Comparison of ENCODE assay signal across 8 cellular contexts in genomic region chr15:70512772-70513362, GRCh38.
DNase-seq lines count a peak whose midpoint lies in the region; ATAC-seq and TF ChIP-seq lines count a peak whose summit lies in the region.

No MANE protein-coding gene starts in this region.

- peak; percentile 68 for ATAC-seq in GM18907 (IDR thresholded peaks at IDR 0.05; ENCODE audit: unreplicated experiment)

- no CpG with 5 or more reads among the region's 8 CpGs for WGBS in mesendoderm (ENCODE audit: extremely low coverage, insufficient coverage, low lambda C conversion rate)

- no peak overlapping the region for H4K5ac ChIP-seq in mesendoderm (ENCODE audit: low read length)

- no peak overlapping the region for H3K18ac ChIP-seq in mesendoderm (ENCODE audit: low read length)

- H2AK5ac ChIP-seq in mesendoderm (ENCODE audit: low read length) = no peak overlapping the region

- H3K27ac ChIP-seq in C4-2B = no peak overlapping the region
- no peak overlapping the region for H3K27ac ChIP-seq in mesendoderm (ENCODE audit: low read depth, low read length)

- no peak overlapping the region for H3K4me2 ChIP-seq in mesendoderm (ENCODE audit: low read length)

- no peak overlapping the region for H3K4ac ChIP-seq in mesendoderm (ENCODE audit: low read depth, low read length)

- H3K4me3 ChIP-seq in mesendoderm (ENCODE audit: low read length) = no peak overlapping the region

- H3K79me2 ChIP-seq in mesendoderm (ENCODE audit: control insufficient read depth, insufficient read depth, low read length) = no peaks in the 10 kb centered on the region

- H4K8ac ChIP-seq in mesendoderm (ENCODE audit: low read depth, low read length) = no peak overlapping the region

- H3K79me1 ChIP-seq in mesendoderm (ENCODE audit: low read length) = no peaks in the 10 kb centered on the region

- TF ChIP-seq CTCF in C4-2B (conservative IDR thresholded peaks at IDR 0.05) = peak; percentile 96

- no peak overlapping the region for H2BK5ac ChIP-seq in mesendoderm (ENCODE audit: low read length)

- H3K9ac ChIP-seq in mesendoderm (ENCODE audit: low read length) = no peak overlapping the region

- no peak overlapping the region for H3K56ac ChIP-seq in mesendoderm (ENCODE audit: low read length)

- peaks cover 2% of the 10 kb centered on the region for H3K4me1 ChIP-seq in mesendoderm (ENCODE audit: control insufficient read depth, low read depth, low read length)

- H2BK15ac ChIP-seq in mesendoderm (replicated peaks; ENCODE audit: low read depth) = no peak overlapping the region

- H3K36me3 ChIP-seq in mesendoderm (ENCODE audit: control insufficient read depth, insufficient read depth, low read length) = no peaks in the 10 kb centered on the region

- no peak overlapping the region for H2BK120ac ChIP-seq in mesendoderm (ENCODE audit: low read depth, low read length)

- DNase-seq in HK-2 (ENCODE audit: unreplicated experiment) = peak; percentile 48
- peak; percentile 60 for DNase-seq in SW480 (ENCODE audit: low spot score)
- DNase-seq in central memory CD4-positive, alpha-beta T cell = peak; percentile 53
- DNase-seq in mesendoderm = peak; percentile 88
- DNase-seq in NCI-H1105 treated with DMSO at 0.1 percent for 48 hours (lab: John Stamatoyannopoulos, UW) = no peak
- DNase-seq in GOT3 (lab: John Stamatoyannopoulos, UW) = no peak

- H3K27me3 ChIP-seq in mesendoderm (ENCODE audit: insufficient read depth, low read length, poor library complexity) = no peaks in the 10 kb centered on the region

- no peak overlapping the region for H3K23ac ChIP-seq in mesendoderm (ENCODE audit: low read length)

Comparison
In these comparisons a context has a peak if more than half of its experiments do, and no peak if none do; other contexts are left out.
1. DNase-seq: peak in HK-2 (single experiment), SW480 (single experiment), central memory CD4-positive, alpha-beta T cell (single experiment) and mesendoderm (single experiment); none in NCI-H1105 treated with DMSO at 0.1 percent for 48 hours (single experiment) and GOT3 (single experiment).